ENCODE assay signal across 13 cellular contexts in genomic region chr2:70255637-70256314, GRCh38.
"Had no signal": no experiment of that assay in that cellular context is flagged by ENCODE, and none has a peak within 500 bp of the region (broad histone marks: within the 10 kb centered on the region; RNA-seq: fewer than 3 reads in every experiment).

No MANE protein-coding gene starts in this region.

- H3K4me1 ChIP-seq: foreskin keratinocyte had no signal

- ATAC-seq: activated T-cell treated with anti-CD3 and anti-CD28 coated beads, Interleukin-2, amount 50 U/mL, for 4 hours; foreskin keratinocyte; heart left ventricle; stimulated activated naive CD8-positive, alpha-beta T cell treated with anti-CD3 and anti-CD28 coated beads, Interleukin-15, amount 100 ng/mL, for 72 hours had no signal

- DNase-seq: activated CD4-positive, alpha-beta T cell treated with anti-CD3 and anti-CD28 coated beads for 4 hours; activated naive CD4-positive, alpha-beta T cell treated with Interleukin-2 at 50 U/mL for 16 hours; activated T-cell treated with anti-CD3 and anti-CD28 coated beads, Interleukin-2, amount 50 U/mL, for 4 hours; colonic mucosa; foreskin keratinocyte; heart left ventricle; naive B cell; ovary; stimulated activated CD4-positive, alpha-beta T cell treated with anti-CD3 and anti-CD28 coated beads, Interleukin-4, amount 100 ng/mL, for 1 hour; stimulated activated naive CD8-positive, alpha-beta T cell treated with anti-CD3 and anti-CD28 coated beads, Interleukin-15, amount 100 ng/mL, for 72 hours; testis had no signal

- H3K27ac Mint-ChIP-seq: stimulated activated naive CD8-positive, alpha-beta T cell treated with anti-CD3 and anti-CD28 coated beads, Interleukin-15, amount 100 ng/mL, for 72 hours had no signal

- H3K9me3 ChIP-seq: colonic mucosa, ovary, testis had no signal

- H3K9me3 Mint-ChIP-seq: activated T-cell treated with anti-CD3 and anti-CD28 coated beads, Interleukin-2, amount 50 U/mL, for 4 hours; naive B cell; stimulated activated naive CD8-positive, alpha-beta T cell treated with anti-CD3 and anti-CD28 coated beads, Interleukin-15, amount 100 ng/mL, for 72 hours had no signal

- H3K36me3 ChIP-seq: colonic mucosa, ovary had no signal

- H3K4me3 ChIP-seq: colonic mucosa, heart left ventricle, ovary, testis had no signal

- H3K27ac ChIP-seq: colonic mucosa, foreskin keratinocyte, heart left ventricle, ovary, testis had no signal

- H3K27me3 Mint-ChIP-seq: naive B cell; stimulated activated naive CD8-positive, alpha-beta T cell treated with anti-CD3 and anti-CD28 coated beads, Interleukin-15, amount 100 ng/mL, for 72 hours had no signal

- FAIRE-seq: endothelial cell of umbilical vein, islet of Langerhans had no signal

- H3K36me3 Mint-ChIP-seq: naive B cell had no signal

- H3K27me3 ChIP-seq: colonic mucosa, foreskin keratinocyte, heart left ventricle, ovary, testis had no signal
